In the genomic region with DNA sequence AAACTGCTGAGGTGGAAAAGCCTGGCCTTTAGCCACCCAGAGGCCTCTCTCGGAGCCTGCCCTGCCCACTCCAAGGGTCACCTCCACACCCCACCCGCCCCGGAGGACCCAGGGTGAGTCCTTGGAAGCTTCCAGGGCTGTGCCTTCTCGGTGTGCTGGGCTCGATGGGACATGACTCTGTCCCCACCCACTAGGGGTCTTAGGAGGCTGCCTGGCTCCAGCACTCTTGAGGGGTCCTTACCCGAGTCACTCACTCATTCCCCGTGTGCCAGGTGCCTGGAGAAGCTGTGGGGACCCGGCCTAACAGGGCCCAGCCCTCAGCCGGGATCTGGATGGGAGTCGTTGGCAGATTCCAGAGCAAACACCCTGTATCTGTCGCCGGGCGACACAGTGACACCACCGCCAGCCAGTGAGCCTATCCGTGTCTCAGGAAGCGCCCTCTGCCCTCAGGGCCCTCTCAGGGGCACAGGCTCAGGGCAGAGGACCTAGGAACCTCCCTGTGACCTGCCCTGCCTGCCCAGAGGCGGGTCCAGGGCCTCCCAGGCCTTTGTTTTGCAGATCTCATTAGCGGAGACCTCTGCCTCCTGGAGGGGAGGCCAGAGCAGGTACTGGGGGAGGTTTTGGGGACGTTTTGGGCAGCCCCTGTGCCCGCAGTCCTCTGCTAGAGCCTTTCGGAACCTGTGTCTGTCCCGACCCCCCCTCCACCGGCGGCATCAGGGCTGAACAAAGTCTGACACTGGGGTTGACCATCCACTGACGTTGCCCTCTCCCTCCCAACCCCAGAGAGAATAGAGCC, we compare ENCODE assay signal across 1 cellular context.
TF ChIP-seq lines count a peak whose summit lies in the region.

No MANE protein-coding gene starts in this region.

TF ChIP-seq in HepG2, 621 proteins besides CTCF, POLR2A, EP300 and RAD21 (continued from another document):
- TF ChIP-seq, protein P1, sequence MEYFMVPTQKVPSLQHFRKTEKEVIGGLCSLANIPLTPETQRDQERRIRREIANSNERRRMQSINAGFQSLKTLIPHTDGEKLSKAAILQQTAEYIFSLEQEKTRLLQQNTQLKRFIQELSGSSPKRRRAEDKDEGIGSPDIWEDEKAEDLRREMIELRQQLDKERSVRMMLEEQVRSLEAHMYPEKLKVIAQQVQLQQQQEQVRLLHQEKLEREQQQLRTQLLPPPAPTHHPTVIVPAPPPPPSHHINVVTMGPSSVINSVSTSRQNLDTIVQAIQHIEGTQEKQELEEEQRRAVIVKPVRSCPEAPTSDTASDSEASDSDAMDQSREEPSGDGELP (IDR thresholded peaks at IDR 0.05; ENCODE audit: borderline replicate concordance, low read depth), result no peak
- TF ChIP-seq EHMT2 (IDR thresholded peaks at IDR 0.05; ENCODE audit: borderline replicate concordance, low read depth, low read length), result no peak
- peak; percentile 86 for TF ChIP-seq NR2C2 (CRISPR knock-in tag; IDR thresholded peaks at IDR 0.05; ENCODE audit: borderline replicate concordance)
- TF ChIP-seq, protein P2, sequence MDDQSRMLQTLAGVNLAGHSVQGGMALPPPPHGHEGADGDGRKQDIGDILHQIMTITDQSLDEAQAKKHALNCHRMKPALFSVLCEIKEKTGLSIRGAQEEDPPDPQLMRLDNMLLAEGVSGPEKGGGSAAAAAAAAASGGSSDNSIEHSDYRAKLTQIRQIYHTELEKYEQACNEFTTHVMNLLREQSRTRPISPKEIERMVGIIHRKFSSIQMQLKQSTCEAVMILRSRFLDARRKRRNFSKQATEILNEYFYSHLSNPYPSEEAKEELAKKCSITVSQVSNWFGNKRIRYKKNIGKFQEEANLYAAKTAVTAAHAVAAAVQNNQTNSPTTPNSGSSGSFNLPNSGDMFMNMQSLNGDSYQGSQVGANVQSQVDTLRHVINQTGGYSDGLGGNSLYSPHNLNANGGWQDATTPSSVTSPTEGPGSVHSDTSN (CRISPR knock-in tag; IDR thresholded peaks at IDR 0.05; ENCODE audit: borderline replicate concordance), result no peak
- TF ChIP-seq, protein P3, sequence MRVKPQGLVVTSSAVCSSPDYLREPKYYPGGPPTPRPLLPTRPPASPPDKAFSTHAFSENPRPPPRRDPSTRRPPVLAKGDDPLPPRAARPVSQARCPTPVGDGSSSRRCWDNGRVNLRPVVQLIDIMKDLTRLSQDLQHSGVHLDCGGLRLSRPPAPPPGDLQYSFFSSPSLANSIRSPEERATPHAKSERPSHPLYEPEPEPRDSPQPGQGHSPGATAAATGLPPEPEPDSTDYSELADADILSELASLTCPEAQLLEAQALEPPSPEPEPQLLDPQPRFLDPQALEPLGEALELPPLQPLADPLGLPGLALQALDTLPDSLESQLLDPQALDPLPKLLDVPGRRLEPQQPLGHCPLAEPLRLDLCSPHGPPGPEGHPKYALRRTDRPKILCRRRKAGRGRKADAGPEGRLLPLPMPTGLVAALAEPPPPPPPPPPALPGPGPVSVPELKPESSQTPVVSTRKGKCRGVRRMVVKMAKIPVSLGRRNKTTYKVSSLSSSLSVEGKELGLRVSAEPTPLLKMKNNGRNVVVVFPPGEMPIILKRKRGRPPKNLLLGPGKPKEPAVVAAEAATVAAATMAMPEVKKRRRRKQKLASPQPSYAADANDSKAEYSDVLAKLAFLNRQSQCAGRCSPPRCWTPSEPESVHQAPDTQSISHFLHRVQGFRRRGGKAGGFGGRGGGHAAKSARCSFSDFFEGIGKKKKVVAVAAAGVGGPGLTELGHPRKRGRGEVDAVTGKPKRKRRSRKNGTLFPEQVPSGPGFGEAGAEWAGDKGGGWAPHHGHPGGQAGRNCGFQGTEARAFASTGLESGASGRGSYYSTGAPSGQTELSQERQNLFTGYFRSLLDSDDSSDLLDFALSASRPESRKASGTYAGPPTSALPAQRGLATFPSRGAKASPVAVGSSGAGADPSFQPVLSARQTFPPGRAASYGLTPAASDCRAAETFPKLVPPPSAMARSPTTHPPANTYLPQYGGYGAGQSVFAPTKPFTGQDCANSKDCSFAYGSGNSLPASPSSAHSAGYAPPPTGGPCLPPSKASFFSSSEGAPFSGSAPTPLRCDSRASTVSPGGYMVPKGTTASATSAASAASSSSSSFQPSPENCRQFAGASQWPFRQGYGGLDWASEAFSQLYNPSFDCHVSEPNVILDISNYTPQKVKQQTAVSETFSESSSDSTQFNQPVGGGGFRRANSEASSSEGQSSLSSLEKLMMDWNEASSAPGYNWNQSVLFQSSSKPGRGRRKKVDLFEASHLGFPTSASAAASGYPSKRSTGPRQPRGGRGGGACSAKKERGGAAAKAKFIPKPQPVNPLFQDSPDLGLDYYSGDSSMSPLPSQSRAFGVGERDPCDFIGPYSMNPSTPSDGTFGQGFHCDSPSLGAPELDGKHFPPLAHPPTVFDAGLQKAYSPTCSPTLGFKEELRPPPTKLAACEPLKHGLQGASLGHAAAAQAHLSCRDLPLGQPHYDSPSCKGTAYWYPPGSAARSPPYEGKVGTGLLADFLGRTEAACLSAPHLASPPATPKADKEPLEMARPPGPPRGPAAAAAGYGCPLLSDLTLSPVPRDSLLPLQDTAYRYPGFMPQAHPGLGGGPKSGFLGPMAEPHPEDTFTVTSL (CRISPR knock-in tag; IDR thresholded peaks at IDR 0.05; ENCODE audit: borderline replicate concordance), result peak; percentile 33; the same call in 1 of the 2 replicates
- TF ChIP-seq CSRNP1 (CRISPR knock-in tag; IDR thresholded peaks at IDR 0.05), result no peak
- TF ChIP-seq XRCC5 (optimal IDR thresholded peaks at IDR 0.05; ENCODE audit: low read length), result no peak
- TF ChIP-seq ZNF260 (CRISPR knock-in tag; IDR thresholded peaks at IDR 0.05; ENCODE audit: borderline replicate concordance, low read depth), result no peak
- TF ChIP-seq RBM22 (optimal IDR thresholded peaks at IDR 0.05; ENCODE audit: low read length), result no peak
- no peak for TF ChIP-seq SIN3B (IDR thresholded peaks at IDR 0.05; ENCODE audit: low read length)
- no peak for TF ChIP-seq REST (IDR thresholded peaks at IDR 0.05; ENCODE audit: borderline replicate concordance in 1 of 2, low read depth in 1 of 2, low read length in 2 of 2)
- TF ChIP-seq ZNF496 (CRISPR knock-in tag; IDR thresholded peaks at IDR 0.05; ENCODE audit: insufficient replicate concordance), result no peak
- no peak for TF ChIP-seq ZNF570 (CRISPR knock-in tag; IDR thresholded peaks at IDR 0.05; ENCODE audit: borderline replicate concordance)
- TF ChIP-seq PRDM10 (CRISPR knock-in tag; IDR thresholded peaks at IDR 0.05; ENCODE audit: low read depth), result peak; percentile 70; the same call in 1 of the 2 replicates
- TF ChIP-seq, protein P4, sequence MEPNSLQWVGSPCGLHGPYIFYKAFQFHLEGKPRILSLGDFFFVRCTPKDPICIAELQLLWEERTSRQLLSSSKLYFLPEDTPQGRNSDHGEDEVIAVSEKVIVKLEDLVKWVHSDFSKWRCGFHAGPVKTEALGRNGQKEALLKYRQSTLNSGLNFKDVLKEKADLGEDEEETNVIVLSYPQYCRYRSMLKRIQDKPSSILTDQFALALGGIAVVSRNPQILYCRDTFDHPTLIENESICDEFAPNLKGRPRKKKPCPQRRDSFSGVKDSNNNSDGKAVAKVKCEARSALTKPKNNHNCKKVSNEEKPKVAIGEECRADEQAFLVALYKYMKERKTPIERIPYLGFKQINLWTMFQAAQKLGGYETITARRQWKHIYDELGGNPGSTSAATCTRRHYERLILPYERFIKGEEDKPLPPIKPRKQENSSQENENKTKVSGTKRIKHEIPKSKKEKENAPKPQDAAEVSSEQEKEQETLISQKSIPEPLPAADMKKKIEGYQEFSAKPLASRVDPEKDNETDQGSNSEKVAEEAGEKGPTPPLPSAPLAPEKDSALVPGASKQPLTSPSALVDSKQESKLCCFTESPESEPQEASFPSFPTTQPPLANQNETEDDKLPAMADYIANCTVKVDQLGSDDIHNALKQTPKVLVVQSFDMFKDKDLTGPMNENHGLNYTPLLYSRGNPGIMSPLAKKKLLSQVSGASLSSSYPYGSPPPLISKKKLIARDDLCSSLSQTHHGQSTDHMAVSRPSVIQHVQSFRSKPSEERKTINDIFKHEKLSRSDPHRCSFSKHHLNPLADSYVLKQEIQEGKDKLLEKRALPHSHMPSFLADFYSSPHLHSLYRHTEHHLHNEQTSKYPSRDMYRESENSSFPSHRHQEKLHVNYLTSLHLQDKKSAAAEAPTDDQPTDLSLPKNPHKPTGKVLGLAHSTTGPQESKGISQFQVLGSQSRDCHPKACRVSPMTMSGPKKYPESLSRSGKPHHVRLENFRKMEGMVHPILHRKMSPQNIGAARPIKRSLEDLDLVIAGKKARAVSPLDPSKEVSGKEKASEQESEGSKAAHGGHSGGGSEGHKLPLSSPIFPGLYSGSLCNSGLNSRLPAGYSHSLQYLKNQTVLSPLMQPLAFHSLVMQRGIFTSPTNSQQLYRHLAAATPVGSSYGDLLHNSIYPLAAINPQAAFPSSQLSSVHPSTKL (CRISPR knock-in tag; IDR thresholded peaks at IDR 0.05), result no peak
- TF ChIP-seq MBD4 (IDR thresholded peaks at IDR 0.05; ENCODE audit: borderline replicate concordance, low read length), result no peak
- TF ChIP-seq ZNF713 (CRISPR knock-in tag; IDR thresholded peaks at IDR 0.05), result no peak
- TF ChIP-seq ZNF75D (CRISPR knock-in tag; IDR thresholded peaks at IDR 0.05; ENCODE audit: borderline replicate concordance), result no peak
- TF ChIP-seq, protein P5, sequence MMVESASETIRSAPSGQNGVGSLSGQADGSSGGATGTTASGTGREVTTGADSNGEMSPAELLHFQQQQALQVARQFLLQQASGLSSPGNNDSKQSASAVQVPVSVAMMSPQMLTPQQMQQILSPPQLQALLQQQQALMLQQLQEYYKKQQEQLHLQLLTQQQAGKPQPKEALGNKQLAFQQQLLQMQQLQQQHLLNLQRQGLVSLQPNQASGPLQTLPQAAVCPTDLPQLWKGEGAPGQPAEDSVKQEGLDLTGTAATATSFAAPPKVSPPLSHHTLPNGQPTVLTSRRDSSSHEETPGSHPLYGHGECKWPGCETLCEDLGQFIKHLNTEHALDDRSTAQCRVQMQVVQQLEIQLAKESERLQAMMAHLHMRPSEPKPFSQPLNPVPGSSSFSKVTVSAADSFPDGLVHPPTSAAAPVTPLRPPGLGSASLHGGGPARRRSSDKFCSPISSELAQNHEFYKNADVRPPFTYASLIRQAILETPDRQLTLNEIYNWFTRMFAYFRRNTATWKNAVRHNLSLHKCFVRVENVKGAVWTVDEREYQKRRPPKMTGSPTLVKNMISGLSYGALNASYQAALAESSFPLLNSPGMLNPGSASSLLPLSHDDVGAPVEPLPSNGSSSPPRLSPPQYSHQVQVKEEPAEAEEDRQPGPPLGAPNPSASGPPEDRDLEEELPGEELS (CRISPR knock-in tag; IDR thresholded peaks at IDR 0.05), result peak; percentile 43; the same call in 1 of the 2 replicates
TF ChIP-seq in HepG2: peak in this region for 136.
